In the genomic region with DNA sequence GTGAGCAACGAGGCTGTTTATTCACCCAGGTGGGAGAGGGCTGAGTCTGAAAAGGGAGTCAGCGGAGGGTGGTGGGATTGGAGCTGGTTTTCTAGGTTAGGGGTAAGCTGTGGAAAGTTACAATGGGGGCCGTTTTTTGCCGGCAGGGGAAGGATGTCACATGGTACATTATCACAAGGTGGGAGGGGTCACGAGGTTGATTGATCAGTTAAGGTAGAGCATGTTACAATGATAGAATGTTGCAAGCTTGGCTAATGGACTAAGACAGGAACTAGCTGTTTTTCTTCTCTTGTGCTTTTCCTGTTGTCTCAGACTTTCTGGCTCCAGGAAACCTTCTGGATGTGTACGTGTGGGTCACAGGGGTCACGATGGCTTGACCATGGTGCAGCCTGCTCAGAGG, we compare ENCODE assay signal across 2 cellular contexts.
TF ChIP-seq lines count a peak whose summit lies in the region.

No MANE protein-coding gene starts in this region.

TF ChIP-seq in GM23338, 12 proteins besides CTCF, POLR2A, EP300 and RAD21:
- no peak for TF ChIP-seq STAT1 (IDR thresholded peaks at IDR 0.05; ENCODE audit: unreplicated experiment)
- 0 out of 2 replicates have a peak, but pooled peaks have one; percentile 40 for TF ChIP-seq POLR2AphosphoS5 (IDR thresholded peaks at IDR 0.05; ENCODE audit: low read depth)

TF ChIP-seq in H1, 55 proteins besides CTCF, POLR2A, EP300 and RAD21:
- TF ChIP-seq SIRT6 (IDR thresholded peaks at IDR 0.05; ENCODE audit: low read length), result peak; percentile 27
- no peak for TF ChIP-seq NRF1 (IDR thresholded peaks at IDR 0.05; ENCODE audit: low read depth, low read length)
- TF ChIP-seq KDM5A (IDR thresholded peaks at IDR 0.05; ENCODE audit: low read length), result no peak
- no peak for TF ChIP-seq EGR1 (IDR thresholded peaks at IDR 0.05; ENCODE audit: borderline replicate concordance, low read depth, low read length)
- no peak for TF ChIP-seq RXRA (IDR thresholded peaks at IDR 0.05; ENCODE audit: insufficient read depth, low read depth, low read length)
- TF ChIP-seq POLR2AphosphoS5 (IDR thresholded peaks at IDR 0.05; ENCODE audit: low read depth, low read length), result peak; percentile 94
- no peak for TF ChIP-seq EZH2 (IDR thresholded peaks at IDR 0.05; ENCODE audit: low read depth, low read length, severe bottlenecking)
- no peak for TF ChIP-seq TAF1 (IDR thresholded peaks at IDR 0.05; ENCODE audit: low read depth, low read length)
TF ChIP-seq in H1: peak in this region for 2.
